In the genomic region with DNA sequence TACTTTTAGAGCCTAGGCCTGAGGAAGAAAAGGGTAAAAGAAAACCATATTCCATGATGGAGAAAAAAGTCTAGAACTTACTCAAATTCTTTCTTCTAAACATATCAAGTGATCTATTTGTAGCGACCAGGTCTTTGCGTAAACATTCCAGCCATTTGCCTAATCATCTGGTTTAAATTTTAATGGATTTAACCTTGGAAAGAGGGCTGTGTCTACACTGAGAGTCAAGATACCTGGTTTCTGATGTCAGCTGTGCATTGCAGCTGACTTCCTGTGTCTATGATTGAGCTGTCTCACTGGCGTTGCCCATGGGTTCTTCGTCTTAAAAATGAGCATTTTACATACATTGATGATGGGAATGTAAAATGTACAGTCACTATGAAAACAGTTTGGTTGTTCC, we compare ENCODE assay signal across 16 cellular contexts. TPM values are rescaled to one million over a fixed set of nuclear protein-coding genes. Genes with fewer than 3 reads are reported as not detected.
DNase-seq lines count a peak whose midpoint lies in the region; ATAC-seq and TF ChIP-seq lines count a peak whose summit lies in the region.
"Had no signal": no experiment of that assay in that cellular context is flagged by ENCODE, and none has a peak within 500 bp of the region (broad histone marks: within the 10 kb centered on the region; RNA-seq: fewer than 3 reads in every experiment).

No MANE protein-coding gene starts in this region.

- H3K27ac ChIP-seq in suprapubic skin, result no peak overlapping the region
- H3K27ac ChIP-seq: HL-60 had no signal

- CTCF ChIA-PET in activated CD8-positive, alpha-beta memory T cell treated with anti-CD3 and anti-CD28 coated beads, Interleukin-2, amount 10 ng/mL, durations not matched to agents 7 days and 5 days (lab: Charles Lee), result interaction anchor here (1.2 kb wide), 1 partner anchor 169 kb away, joined by 3 read pairs; no protein-coding TSS in a partner anchor

- peaks cover 11% of the 10 kb centered on the region for H3K4me1 ChIP-seq in suprapubic skin

- H3K36me3 ChIP-seq in suprapubic skin, result no peaks in the 10 kb centered on the region

- no peak for DNase-seq in activated naive CD8-positive, alpha-beta T cell treated with anti-CD3 and anti-CD28 coated beads, Interleukin-2, amount 10 ng/mL, durations not matched to agents 7 days and 5 days
- DNase-seq in activated naive CD8-positive, alpha-beta T cell treated with anti-CD3 and anti-CD28 coated beads, Interleukin-2, amount 50 U/mL, for 24 hours, result no peak
- DNase-seq in left lobe of liver (ENCODE audit: low spot score) (peak; percentile 63), suprapubic skin (ENCODE audit: low spot score in 2 of 2) (no peak)
- DNase-seq in naive thymus-derived CD8-positive, alpha-beta T cell, result no peak
- no peak for DNase-seq in activated CD8-positive, alpha-beta memory T cell treated with anti-CD3 and anti-CD28 coated beads, Interleukin-2, amount 10 ng/mL, durations not matched to agents 7 days and 5 days
- DNase-seq: 8988T; C1 segment of cervical spinal cord; CD4-positive, alpha-beta T cell; GF-D8; H7 had no signal

- ATAC-seq in activated naive CD8-positive, alpha-beta T cell treated with anti-CD3 and anti-CD28 coated beads, Interleukin-2, amount 10 ng/mL, durations not matched to agents 7 days and 5 days (ENCODE audit: low read depth), result peak; percentile 55
- ATAC-seq in activated naive CD8-positive, alpha-beta T cell treated with anti-CD3 and anti-CD28 coated beads, Interleukin-2, amount 50 U/mL, for 24 hours, result no peak
- peak; percentile 66 for ATAC-seq in left lobe of liver
- ATAC-seq in naive thymus-derived CD8-positive, alpha-beta T cell, result peak; percentile 44 to 57
- no peak for ATAC-seq in activated CD8-positive, alpha-beta memory T cell treated with anti-CD3 and anti-CD28 coated beads, Interleukin-2, amount 10 ng/mL, durations not matched to agents 7 days and 5 days
- ATAC-seq in GM19463 (IDR thresholded peaks at IDR 0.05; ENCODE audit: unreplicated experiment), result no peak
- ATAC-seq: GM23338, K562 had no signal

- TF ChIP-seq EP300 in suprapubic skin (IDR thresholded peaks at IDR 0.05), result no peak

- no peaks in the 10 kb centered on the region for H3K27me3 ChIP-seq in suprapubic skin

- no peak overlapping the region for H3K4me3 ChIP-seq in suprapubic skin
- H3K4me3 ChIP-seq: GM23338, K562 had no signal

- no peak overlapping the region for H3K4me3 Mint-ChIP-seq in activated naive CD8-positive, alpha-beta T cell treated with anti-CD3 and anti-CD28 coated beads, Interleukin-2, amount 10 ng/mL, durations not matched to agents 7 days and 5 days
- H3K4me3 Mint-ChIP-seq in activated naive CD8-positive, alpha-beta T cell treated with anti-CD3 and anti-CD28 coated beads, Interleukin-2, amount 50 U/mL, for 24 hours, result no peak overlapping the region
- H3K4me3 Mint-ChIP-seq in naive thymus-derived CD8-positive, alpha-beta T cell, result no peak overlapping the region
- H3K4me3 Mint-ChIP-seq in activated CD8-positive, alpha-beta memory T cell treated with anti-CD3 and anti-CD28 coated beads, Interleukin-2, amount 10 ng/mL, durations not matched to agents 7 days and 5 days, result no peak overlapping the region
- H3K4me3 Mint-ChIP-seq: B cell; CD4-positive, alpha-beta T cell; GM23338 had no signal

- no peaks in the 10 kb centered on the region for H3K9me3 ChIP-seq in suprapubic skin

- H3K27me3 Mint-ChIP-seq in activated naive CD8-positive, alpha-beta T cell treated with anti-CD3 and anti-CD28 coated beads, Interleukin-2, amount 10 ng/mL, durations not matched to agents 7 days and 5 days, result no peaks in the 10 kb centered on the region
- no peaks in the 10 kb centered on the region for H3K27me3 Mint-ChIP-seq in activated naive CD8-positive, alpha-beta T cell treated with anti-CD3 and anti-CD28 coated beads, Interleukin-2, amount 50 U/mL, for 24 hours
- no peaks in the 10 kb centered on the region for H3K27me3 Mint-ChIP-seq in naive thymus-derived CD8-positive, alpha-beta T cell
- no peaks in the 10 kb centered on the region for H3K27me3 Mint-ChIP-seq in activated CD8-positive, alpha-beta memory T cell treated with anti-CD3 and anti-CD28 coated beads, Interleukin-2, amount 10 ng/mL, durations not matched to agents 7 days and 5 days
- H3K27me3 Mint-ChIP-seq: CD4-positive, alpha-beta T cell had no signal

- H3K4me1 Mint-ChIP-seq in activated naive CD8-positive, alpha-beta T cell treated with anti-CD3 and anti-CD28 coated beads, Interleukin-2, amount 10 ng/mL, durations not matched to agents 7 days and 5 days, result peaks cover 56% of the 10 kb centered on the region
- H3K4me1 Mint-ChIP-seq in activated naive CD8-positive, alpha-beta T cell treated with anti-CD3 and anti-CD28 coated beads, Interleukin-2, amount 50 U/mL, for 24 hours, result peaks cover 76% of the 10 kb centered on the region
- H3K4me1 Mint-ChIP-seq in naive thymus-derived CD8-positive, alpha-beta T cell, result peaks cover 35 to 70% (median 68%) of the 10 kb centered on the region in 4 donors
- H3K4me1 Mint-ChIP-seq in activated CD8-positive, alpha-beta memory T cell treated with anti-CD3 and anti-CD28 coated beads, Interleukin-2, amount 10 ng/mL, durations not matched to agents 7 days and 5 days, result peaks cover 47% of the 10 kb centered on the region

- no peaks in the 10 kb centered on the region for H3K9me3 Mint-ChIP-seq in activated naive CD8-positive, alpha-beta T cell treated with anti-CD3 and anti-CD28 coated beads, Interleukin-2, amount 10 ng/mL, durations not matched to agents 7 days and 5 days
- peaks cover 8% of the 10 kb centered on the region for H3K9me3 Mint-ChIP-seq in activated naive CD8-positive, alpha-beta T cell treated with anti-CD3 and anti-CD28 coated beads, Interleukin-2, amount 50 U/mL, for 24 hours
- H3K9me3 Mint-ChIP-seq in naive thymus-derived CD8-positive, alpha-beta T cell, result no peaks in the 10 kb centered on the region
- no peaks in the 10 kb centered on the region for H3K9me3 Mint-ChIP-seq in activated CD8-positive, alpha-beta memory T cell treated with anti-CD3 and anti-CD28 coated beads, Interleukin-2, amount 10 ng/mL, durations not matched to agents 7 days and 5 days (ENCODE audit: low read depth)
- H3K9me3 Mint-ChIP-seq: CD4-positive, alpha-beta T cell; GM23338 had no signal

- no peak for TF ChIP-seq CTCF in suprapubic skin (IDR thresholded peaks at IDR 0.05)

- H3K27ac Mint-ChIP-seq in activated naive CD8-positive, alpha-beta T cell treated with anti-CD3 and anti-CD28 coated beads, Interleukin-2, amount 10 ng/mL, durations not matched to agents 7 days and 5 days, result no peak overlapping the region
- no peak overlapping the region for H3K27ac Mint-ChIP-seq in activated naive CD8-positive, alpha-beta T cell treated with anti-CD3 and anti-CD28 coated beads, Interleukin-2, amount 50 U/mL, for 24 hours
- H3K27ac Mint-ChIP-seq in naive thymus-derived CD8-positive, alpha-beta T cell, result peak overlapping the region in 2 of 10 donors; percentile 43 to 53
- no peak overlapping the region for H3K27ac Mint-ChIP-seq in activated CD8-positive, alpha-beta memory T cell treated with anti-CD3 and anti-CD28 coated beads, Interleukin-2, amount 10 ng/mL, durations not matched to agents 7 days and 5 days
- H3K27ac Mint-ChIP-seq: B cell; CD4-positive, alpha-beta T cell; GM23338 had no signal

- 85% methylated on average over 4 of the region's 4 CpGs for WGBS in suprapubic skin

- peaks cover 12% of the 10 kb centered on the region for H3K36me3 Mint-ChIP-seq in activated naive CD8-positive, alpha-beta T cell treated with anti-CD3 and anti-CD28 coated beads, Interleukin-2, amount 10 ng/mL, durations not matched to agents 7 days and 5 days
- no peaks in the 10 kb centered on the region for H3K36me3 Mint-ChIP-seq in activated naive CD8-positive, alpha-beta T cell treated with anti-CD3 and anti-CD28 coated beads, Interleukin-2, amount 50 U/mL, for 24 hours (ENCODE audit: low read depth)
- H3K36me3 Mint-ChIP-seq in naive thymus-derived CD8-positive, alpha-beta T cell, result no peaks in the 10 kb centered on the region
- H3K36me3 Mint-ChIP-seq in activated CD8-positive, alpha-beta memory T cell treated with anti-CD3 and anti-CD28 coated beads, Interleukin-2, amount 10 ng/mL, durations not matched to agents 7 days and 5 days, result no peaks in the 10 kb centered on the region

- no peak for TF ChIP-seq POLR2A in suprapubic skin (IDR thresholded peaks at IDR 0.05)

- POLR2A ChIA-PET in activated naive CD8-positive, alpha-beta T cell treated with anti-CD3 and anti-CD28 coated beads, Interleukin-2, amount 10 ng/mL, durations not matched to agents 7 days and 5 days (lab: Charles Lee), result interaction anchor here (1.2 kb wide), 1 partner anchor 9 kb away, joined by 5 read pairs; no protein-coding TSS in a partner anchor
- POLR2A ChIA-PET in naive thymus-derived CD8-positive, alpha-beta T cell (lab: Charles Lee), result interaction anchor here (0.7 to 2.8 kb wide), 6 partner anchors 10 to 96 kb away, joined by 3 to 8 read pairs (median 4); a partner anchor contains a TSS

RNA-seq across cellular contexts. Expression of a gene that starts 10.0 kb away (rescaled TPM):
- total RNA-seq in activated naive CD8-positive, alpha-beta T cell treated with anti-CD3 and anti-CD28 coated beads, Interleukin-2, amount 10 ng/mL, durations not matched to agents 7 days and 5 days, result 100 to 1,000 TPM; 490 to 493 TPM
- 156 TPM for total RNA-seq in left lobe of liver
- 100 to 1,000 TPM; 484 to 533 TPM for total RNA-seq in naive thymus-derived CD8-positive, alpha-beta T cell
- polyA plus RNA-seq in naive thymus-derived CD8-positive, alpha-beta T cell, result 100 to 1,000 TPM; 746 to 988 (median 748) TPM
- 100 to 1,000 TPM; 161 to 212 (median 197) TPM for total RNA-seq in suprapubic skin
- 100 to 1,000 TPM; 194 to 242 TPM for total RNA-seq in activated CD8-positive, alpha-beta memory T cell treated with anti-CD3 and anti-CD28 coated beads, Interleukin-2, amount 10 ng/mL, durations not matched to agents 7 days and 5 days

Comparison
In these comparisons a context has a peak if more than half of its experiments do, and no peak if none do; other contexts are left out.
1. ATAC-seq: peak in activated naive CD8-positive, alpha-beta T cell treated with anti-CD3 and anti-CD28 coated beads, Interleukin-2, amount 10 ng/mL, durations not matched to agents 7 days and 5 days (single experiment), left lobe of liver (single experiment) and naive thymus-derived CD8-positive, alpha-beta T cell (2 of 2); none in activated naive CD8-positive, alpha-beta T cell treated with anti-CD3 and anti-CD28 coated beads, Interleukin-2, amount 50 U/mL, for 24 hours (single experiment), activated CD8-positive, alpha-beta memory T cell treated with anti-CD3 and anti-CD28 coated beads, Interleukin-2, amount 10 ng/mL, durations not matched to agents 7 days and 5 days (single experiment) and GM19463 (single experiment).